14 cellular contexts compared by ENCODE assay signal in genomic region chr9:105958587-105958986, GRCh38.
"Had no signal": no experiment of that assay in that cellular context is flagged by ENCODE, and none has a peak within 500 bp of the region (broad histone marks: within the 10 kb centered on the region; RNA-seq: fewer than 3 reads in every experiment).

No MANE protein-coding gene starts in this region.

- H3K4me3 Mint-ChIP-seq: activated naive CD4-positive, alpha-beta T cell treated with anti-CD3 and anti-CD28 coated beads, Interleukin-2, amount 50 U/mL, for 24 hours; effector memory CD8-positive, alpha-beta T cell; neural crest cell; T-helper 1 cell treated with Interleukin-12 subunit alpha and Interleukin-12 subunit beta and Interleukin-4 antibody, amounts not matched to agents 30 μg/mL and 1 μg/mL, for 36 hours had no signal

- H3K27ac Mint-ChIP-seq: activated naive CD4-positive, alpha-beta T cell treated with anti-CD3 and anti-CD28 coated beads, Interleukin-2, amount 50 U/mL, for 24 hours; effector memory CD8-positive, alpha-beta T cell; T-helper 1 cell treated with Interleukin-12 subunit alpha and Interleukin-12 subunit beta and Interleukin-4 antibody, amounts not matched to agents 30 μg/mL and 1 μg/mL, for 36 hours had no signal

- H3K27me3 Mint-ChIP-seq: effector memory CD8-positive, alpha-beta T cell had no signal

- ATAC-seq: effector memory CD8-positive, alpha-beta T cell; left cardiac atrium had no signal

- H3K36me3 Mint-ChIP-seq: activated naive CD4-positive, alpha-beta T cell treated with anti-CD3 and anti-CD28 coated beads, Interleukin-2, amount 50 U/mL, for 24 hours had no signal

- H3K9me3 Mint-ChIP-seq: T-helper 1 cell treated with Interleukin-12 subunit alpha and Interleukin-12 subunit beta and Interleukin-4 antibody, amounts not matched to agents 30 μg/mL and 1 μg/mL, for 36 hours had no signal

- H3K27ac ChIP-seq: parathyroid adenoma, tibial artery had no signal

- H3K4me1 ChIP-seq: parathyroid adenoma, tibial artery had no signal

- DNase-seq: activated CD4-positive, alpha-beta T cell treated with anti-CD3 and anti-CD28 coated beads, Interleukin-2, amount 50 U/mL, for 1 hour; activated CD4-positive, CD25-positive, alpha-beta regulatory T cell; central memory CD4-positive, alpha-beta T cell; cortex of kidney; effector memory CD8-positive, alpha-beta T cell; erythroblast; hippocampal formation; left cardiac atrium; tibial artery had no signal

- H3K36me3 ChIP-seq: tibial artery had no signal

- H3K4me1 Mint-ChIP-seq: activated naive CD4-positive, alpha-beta T cell treated with anti-CD3 and anti-CD28 coated beads, Interleukin-2, amount 50 U/mL, for 24 hours had no signal

- H3K4me3 ChIP-seq: smooth muscle cell, tibial artery had no signal

- H3K9me3 ChIP-seq: tibial artery had no signal

- H3K27me3 ChIP-seq: tibial artery had no signal
